Comparison of ENCODE assay signal across 9 cellular contexts in the genomic region with DNA sequence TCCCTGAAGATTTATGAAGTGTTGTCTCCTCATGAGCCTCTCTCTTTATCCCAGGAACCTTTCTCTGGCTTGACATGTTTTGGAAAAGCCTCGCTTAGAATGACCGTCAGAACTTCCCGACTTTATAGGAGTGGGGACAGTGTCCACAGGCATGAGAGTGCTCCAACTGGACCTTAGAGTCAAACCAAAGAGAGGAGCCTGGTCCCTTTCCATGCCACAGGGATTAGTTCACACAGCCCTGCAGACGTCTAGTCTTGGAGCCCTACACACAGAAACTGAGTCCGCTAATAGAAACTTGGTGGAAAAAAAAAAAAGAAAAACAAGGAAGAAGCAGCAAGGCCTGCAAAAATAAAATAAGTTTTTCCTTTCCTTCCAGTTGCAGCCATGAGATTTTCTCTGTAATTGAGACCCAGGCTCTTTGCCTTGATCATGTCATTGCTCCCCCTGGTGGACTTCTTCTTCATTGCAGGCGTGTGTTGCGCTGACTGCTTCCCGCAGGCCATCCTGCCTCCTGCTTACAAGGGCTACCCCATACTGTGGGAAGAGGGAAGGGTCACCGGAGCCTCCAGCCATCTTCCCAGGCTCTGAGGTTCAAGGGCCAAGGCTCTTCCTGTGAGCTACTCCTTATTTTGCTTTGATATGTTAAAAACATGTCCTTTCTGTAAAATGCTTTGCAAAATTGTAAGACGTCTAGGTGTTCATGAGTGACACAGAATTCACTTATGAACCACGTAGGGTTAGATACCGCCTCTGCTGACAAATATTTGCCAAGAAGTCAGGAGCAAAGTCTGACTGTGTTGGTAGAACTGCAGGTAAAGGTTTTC.
DNase-seq lines count a peak whose midpoint lies in the region; ATAC-seq and TF ChIP-seq lines count a peak whose summit lies in the region.
"Had no signal": no experiment of that assay in that cellular context is flagged by ENCODE, and none has a peak within 500 bp of the region (broad histone marks: within the 10 kb centered on the region; RNA-seq: fewer than 3 reads in every experiment).

No MANE protein-coding gene starts in this region.

- ATAC-seq in HG02870 (IDR thresholded peaks at IDR 0.05; ENCODE audit: unreplicated experiment) (peak; percentile 65), HG02763 (IDR thresholded peaks at IDR 0.05; ENCODE audit: unreplicated experiment) (no peak)

- H3K9me3 Mint-ChIP-seq in brain = no peaks in the 10 kb centered on the region
- H3K9me3 Mint-ChIP-seq: stimulated activated naive CD8-positive, alpha-beta T cell treated with anti-CD3 and anti-CD28 coated beads, Interleukin-15, Interleukin-2, amounts not matched to agents 100 ng/mL and 50 ng/mL, for 24 hours had no signal

- no peaks in the 10 kb centered on the region for H3K27me3 Mint-ChIP-seq in brain

- H3K4me3 Mint-ChIP-seq in brain = no peak overlapping the region
- H3K4me3 Mint-ChIP-seq: stimulated activated naive CD8-positive, alpha-beta T cell treated with anti-CD3 and anti-CD28 coated beads, Interleukin-15, Interleukin-2, amounts not matched to agents 100 ng/mL and 50 ng/mL, for 24 hours had no signal

- H3K4me1 Mint-ChIP-seq in brain = peaks cover 24% of the 10 kb centered on the region

- H3K36me3 Mint-ChIP-seq in brain = no peaks in the 10 kb centered on the region

- DNase-seq in GM04504 (ENCODE audit: low read depth) (peak; percentile 63), NCI-H2107 (lab: John Stamatoyannopoulos, UW) (peak; percentile 51), UCSD-AML1 (lab: John Stamatoyannopoulos, UW; ENCODE audit: unreplicated experiment) (peak; percentile 62), iPS-NIHi7 (ENCODE audit: extremely low spot score) (peak; percentile 86)
- peak; percentile 48 to 60 for DNase-seq in stimulated activated CD4-positive, alpha-beta T cell treated with anti-CD3 and anti-CD28 coated beads, Interleukin-15, amount 100 ng/mL, for 1 hour (ENCODE audit: low read depth in 1 of 2, low spot score in 1 of 2)

- peak overlapping the region in 3 of 5 experiments; percentile 6 to 44 (median 35) for H3K27ac Mint-ChIP-seq in brain
- H3K27ac Mint-ChIP-seq: stimulated activated naive CD8-positive, alpha-beta T cell treated with anti-CD3 and anti-CD28 coated beads, Interleukin-15, Interleukin-2, amounts not matched to agents 100 ng/mL and 50 ng/mL, for 24 hours had no signal

- peak; percentile 88 for TF ChIP-seq CTCF in brain (conservative IDR thresholded peaks at IDR 0.05)
